In genomic region chr3:53478166-53478830, GRCh38 we compare ENCODE assay signal across 1 cellular context.
TF ChIP-seq lines count a peak whose summit lies in the region.

No MANE protein-coding gene starts in this region.

TF ChIP-seq in HepG2, 621 proteins besides CTCF, POLR2A, EP300 and RAD21 (continued from another document and continues in another):
- no peak for TF ChIP-seq ZFP62 (CRISPR knock-in tag; IDR thresholded peaks at IDR 0.05)
- no peak for TF ChIP-seq ZFP36L2 (CRISPR knock-in tag; IDR thresholded peaks at IDR 0.05)
- no peak for TF ChIP-seq ZNF879 (CRISPR knock-in tag; IDR thresholded peaks at IDR 0.05)
- TF ChIP-seq SMARCE1 (IDR thresholded peaks at IDR 0.05; ENCODE audit: borderline replicate concordance) = no peak
- TF ChIP-seq ZSCAN31 (CRISPR knock-in tag; IDR thresholded peaks at IDR 0.05; ENCODE audit: low read depth) = no peak
- no peak for TF ChIP-seq ZNF24 (IDR thresholded peaks at IDR 0.05)
- TF ChIP-seq TSC22D2 (CRISPR knock-in tag; IDR thresholded peaks at IDR 0.05; ENCODE audit: borderline replicate concordance) = 0 out of 2 replicates have a peak, but pooled peaks have one; percentile 29
- TF ChIP-seq ESRRA (CRISPR knock-in tag; IDR thresholded peaks at IDR 0.05; ENCODE audit: low read depth) = peak; percentile 25; the same call in 1 of the 2 replicates
- TF ChIP-seq YEATS4 (CRISPR knock-in tag; IDR thresholded peaks at IDR 0.05; ENCODE audit: borderline replicate concordance) = 0 out of 2 replicates have a peak, but pooled peaks have one; percentile 59
- no peak for TF ChIP-seq ARHGAP35 (CRISPR knock-in tag; IDR thresholded peaks at IDR 0.05; ENCODE audit: borderline replicate concordance)
- no peak for TF ChIP-seq ZNF562 (CRISPR knock-in tag; IDR thresholded peaks at IDR 0.05; ENCODE audit: borderline replicate concordance)
- no peak for TF ChIP-seq ZNF350 (CRISPR knock-in tag; IDR thresholded peaks at IDR 0.05; ENCODE audit: borderline replicate concordance, low read depth)
- peak; percentile 62; the same call in 1 of the 2 replicates for TF ChIP-seq GATAD1 (CRISPR knock-in tag; IDR thresholded peaks at IDR 0.05)
- TF ChIP-seq ZNF124 (CRISPR knock-in tag; IDR thresholded peaks at IDR 0.05) = peak; percentile 55; the same call in 1 of the 2 replicates
- TF ChIP-seq CENPBD1 (CRISPR knock-in tag; IDR thresholded peaks at IDR 0.05; ENCODE audit: borderline replicate concordance, low read depth) = no peak
- TF ChIP-seq KDM4B (CRISPR knock-in tag; IDR thresholded peaks at IDR 0.05) = no peak
- TF ChIP-seq TEAD2 (CRISPR knock-in tag; IDR thresholded peaks at IDR 0.05) = no peak
- TF ChIP-seq ZNF335 (CRISPR knock-in tag; IDR thresholded peaks at IDR 0.05) = 0 out of 2 replicates have a peak, but pooled peaks have one; percentile 58
- no peak for TF ChIP-seq JUND (CRISPR knock-in tag; IDR thresholded peaks at IDR 0.05)
- TF ChIP-seq RCOR2 (CRISPR knock-in tag; IDR thresholded peaks at IDR 0.05) = no peak
- TF ChIP-seq MXD3 (CRISPR knock-in tag; IDR thresholded peaks at IDR 0.05) = no peak
- no peak for TF ChIP-seq GZF1 (CRISPR knock-in tag; IDR thresholded peaks at IDR 0.05)
- no peak for TF ChIP-seq ZNF749 (CRISPR knock-in tag; IDR thresholded peaks at IDR 0.05; ENCODE audit: borderline replicate concordance)
- TF ChIP-seq ISX (CRISPR knock-in tag; conservative IDR thresholded peaks at IDR 0.05) = no peak
- no peak; the same call in 1 of the 2 replicates for TF ChIP-seq NFKBIZ (CRISPR knock-in tag; IDR thresholded peaks at IDR 0.05)
- TF ChIP-seq ZNF44 (CRISPR knock-in tag; IDR thresholded peaks at IDR 0.05) = no peak
- no peak for TF ChIP-seq CAMTA2 (CRISPR knock-in tag; IDR thresholded peaks at IDR 0.05; ENCODE audit: borderline replicate concordance)
- TF ChIP-seq ZNF687 (CRISPR knock-in tag; IDR thresholded peaks at IDR 0.05) = no peak
- TF ChIP-seq PRDM15 (CRISPR knock-in tag; IDR thresholded peaks at IDR 0.05) = no peak
- no peak for TF ChIP-seq ZNF792 (CRISPR knock-in tag; IDR thresholded peaks at IDR 0.05)
- TF ChIP-seq CBFB (CRISPR knock-in tag; IDR thresholded peaks at IDR 0.05) = peak; percentile 71; the same call in 1 of the 2 replicates
- no peak for TF ChIP-seq XBP1 (CRISPR knock-in tag; IDR thresholded peaks at IDR 0.05)
- peak; percentile 87 for TF ChIP-seq SAP130 (CRISPR knock-in tag; IDR thresholded peaks at IDR 0.05; ENCODE audit: low read depth)
- TF ChIP-seq ZFP82 (CRISPR knock-in tag; IDR thresholded peaks at IDR 0.05; ENCODE audit: borderline replicate concordance) = no peak
- no peak for TF ChIP-seq ZBTB1 (CRISPR knock-in tag; IDR thresholded peaks at IDR 0.05; ENCODE audit: borderline replicate concordance)
- no peak for TF ChIP-seq SYNCRIP (IDR thresholded peaks at IDR 0.05; ENCODE audit: insufficient read depth, low read depth, low read length)
- TF ChIP-seq, protein P1, sequence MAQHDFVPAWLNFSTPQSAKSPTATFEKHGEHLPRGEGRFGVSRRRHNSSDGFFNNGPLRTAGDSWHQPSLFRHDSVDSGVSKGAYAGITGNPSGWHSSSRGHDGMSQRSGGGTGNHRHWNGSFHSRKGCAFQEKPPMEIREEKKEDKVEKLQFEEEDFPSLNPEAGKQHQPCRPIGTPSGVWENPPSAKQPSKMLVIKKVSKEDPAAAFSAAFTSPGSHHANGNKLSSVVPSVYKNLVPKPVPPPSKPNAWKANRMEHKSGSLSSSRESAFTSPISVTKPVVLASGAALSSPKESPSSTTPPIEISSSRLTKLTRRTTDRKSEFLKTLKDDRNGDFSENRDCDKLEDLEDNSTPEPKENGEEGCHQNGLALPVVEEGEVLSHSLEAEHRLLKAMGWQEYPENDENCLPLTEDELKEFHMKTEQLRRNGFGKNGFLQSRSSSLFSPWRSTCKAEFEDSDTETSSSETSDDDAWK (CRISPR knock-in tag; IDR thresholded peaks at IDR 0.05) = no peak
- no peak for TF ChIP-seq PHF20 (CRISPR knock-in tag; IDR thresholded peaks at IDR 0.05)
- TF ChIP-seq XRCC5 (optimal IDR thresholded peaks at IDR 0.05; ENCODE audit: low read length) = peak; percentile 75
- no peak for TF ChIP-seq ZNF468 (CRISPR knock-in tag; IDR thresholded peaks at IDR 0.05)
- peak; percentile 73 for TF ChIP-seq ZNF264 (CRISPR knock-in tag; IDR thresholded peaks at IDR 0.05)
- TF ChIP-seq ZNF30 (CRISPR knock-in tag; IDR thresholded peaks at IDR 0.05) = no peak
- TF ChIP-seq FOXK1 (CRISPR knock-in tag; IDR thresholded peaks at IDR 0.05; ENCODE audit: borderline replicate concordance, low read depth) = peak; percentile 75; the same call in 1 of the 2 replicates
- TF ChIP-seq MAFF (IDR thresholded peaks at IDR 0.05; ENCODE audit: low read depth, low read length) = no peak
- TF ChIP-seq, protein P2, sequence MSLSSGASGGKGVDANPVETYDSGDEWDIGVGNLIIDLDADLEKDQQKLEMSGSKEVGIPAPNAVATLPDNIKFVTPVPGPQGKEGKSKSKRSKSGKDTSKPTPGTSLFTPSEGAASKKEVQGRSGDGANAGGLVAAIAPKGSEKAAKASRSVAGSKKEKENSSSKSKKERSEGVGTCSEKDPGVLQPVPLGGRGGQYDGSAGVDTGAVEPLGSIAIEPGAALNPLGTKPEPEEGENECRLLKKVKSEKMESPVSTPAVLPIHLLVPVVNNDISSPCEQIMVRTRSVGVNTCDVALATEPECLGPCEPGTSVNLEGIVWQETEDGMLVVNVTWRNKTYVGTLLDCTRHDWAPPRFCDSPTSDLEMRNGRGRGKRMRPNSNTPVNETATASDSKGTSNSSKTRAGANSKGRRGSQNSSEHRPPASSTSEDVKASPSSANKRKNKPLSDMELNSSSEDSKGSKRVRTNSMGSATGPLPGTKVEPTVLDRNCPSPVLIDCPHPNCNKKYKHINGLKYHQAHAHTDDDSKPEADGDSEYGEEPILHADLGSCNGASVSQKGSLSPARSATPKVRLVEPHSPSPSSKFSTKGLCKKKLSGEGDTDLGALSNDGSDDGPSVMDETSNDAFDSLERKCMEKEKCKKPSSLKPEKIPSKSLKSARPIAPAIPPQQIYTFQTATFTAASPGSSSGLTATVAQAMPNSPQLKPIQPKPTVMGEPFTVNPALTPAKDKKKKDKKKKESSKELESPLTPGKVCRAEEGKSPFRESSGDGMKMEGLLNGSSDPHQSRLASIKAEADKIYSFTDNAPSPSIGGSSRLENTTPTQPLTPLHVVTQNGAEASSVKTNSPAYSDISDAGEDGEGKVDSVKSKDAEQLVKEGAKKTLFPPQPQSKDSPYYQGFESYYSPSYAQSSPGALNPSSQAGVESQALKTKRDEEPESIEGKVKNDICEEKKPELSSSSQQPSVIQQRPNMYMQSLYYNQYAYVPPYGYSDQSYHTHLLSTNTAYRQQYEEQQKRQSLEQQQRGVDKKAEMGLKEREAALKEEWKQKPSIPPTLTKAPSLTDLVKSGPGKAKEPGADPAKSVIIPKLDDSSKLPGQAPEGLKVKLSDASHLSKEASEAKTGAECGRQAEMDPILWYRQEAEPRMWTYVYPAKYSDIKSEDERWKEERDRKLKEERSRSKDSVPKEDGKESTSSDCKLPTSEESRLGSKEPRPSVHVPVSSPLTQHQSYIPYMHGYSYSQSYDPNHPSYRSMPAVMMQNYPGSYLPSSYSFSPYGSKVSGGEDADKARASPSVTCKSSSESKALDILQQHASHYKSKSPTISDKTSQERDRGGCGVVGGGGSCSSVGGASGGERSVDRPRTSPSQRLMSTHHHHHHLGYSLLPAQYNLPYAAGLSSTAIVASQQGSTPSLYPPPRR (CRISPR knock-in tag; IDR thresholded peaks at IDR 0.05; ENCODE audit: borderline replicate concordance) = peak; percentile 95
- no peak for TF ChIP-seq CSRNP2 (CRISPR knock-in tag; conservative IDR thresholded peaks at IDR 0.05; ENCODE audit: low read depth)
- TF ChIP-seq TGIF2 (CRISPR knock-in tag; IDR thresholded peaks at IDR 0.05) = peak; percentile 78; the same call in 1 of the 2 replicates
- TF ChIP-seq MED1 (CRISPR knock-in tag; IDR thresholded peaks at IDR 0.05) = peak; percentile 80
- TF ChIP-seq TCF7L2 (IDR thresholded peaks at IDR 0.05; ENCODE audit: low read depth, low read length) = peak; percentile 60; the same call in 1 of the 2 replicates
- TF ChIP-seq ATF2 (CRISPR knock-in tag; IDR thresholded peaks at IDR 0.05) = peak; percentile 92
- no peak for TF ChIP-seq CREBL2 (CRISPR knock-in tag; IDR thresholded peaks at IDR 0.05; ENCODE audit: borderline replicate concordance)
- TF ChIP-seq ZFY (CRISPR knock-in tag; IDR thresholded peaks at IDR 0.05) = no peak
- TF ChIP-seq ZNF563 (CRISPR knock-in tag; IDR thresholded peaks at IDR 0.05) = no peak
- TF ChIP-seq ZNF552 (CRISPR knock-in tag; IDR thresholded peaks at IDR 0.05; ENCODE audit: borderline replicate concordance) = no peak
- TF ChIP-seq FOXC1 (CRISPR knock-in tag; IDR thresholded peaks at IDR 0.05; ENCODE audit: borderline replicate concordance) = no peak
